In genomic region chr10:14382022-14382421, GRCh38 we compare ENCODE assay signal across 9 cellular contexts. TPM values are rescaled to one million over a fixed set of nuclear protein-coding genes. Genes with fewer than 3 reads are reported as not detected.
DNase-seq lines count a peak whose midpoint lies in the region; ATAC-seq and TF ChIP-seq lines count a peak whose summit lies in the region.
"Had no signal": no experiment of that assay in that cellular context is flagged by ENCODE, and none has a peak within 500 bp of the region (broad histone marks: within the 10 kb centered on the region; RNA-seq: fewer than 3 reads in every experiment).

No MANE protein-coding gene starts in this region.

- no peaks in the 10 kb centered on the region for H3K36me3 ChIP-seq in OCI-LY7 (ENCODE audit: insufficient read depth, low read length)
- no peaks in the 10 kb centered on the region for H3K36me3 ChIP-seq in right lobe of liver

- H3K4me3 ChIP-seq in OCI-LY7 (ENCODE audit: low read depth, low read length, poor library complexity, severe bottlenecking) (no peak overlapping the region), right lobe of liver (no peak overlapping the region)

- WGBS in right lobe of liver (ENCODE audit: insufficient coverage, low coverage, low lambda C conversion rate, missing lambda C conversion rate): 29% methylated on average over 5 of the region's 5 CpGs

- peaks cover 63% of the 10 kb centered on the region for H3K4me1 Mint-ChIP-seq in activated naive CD4-positive, alpha-beta T cell treated with anti-CD3 and anti-CD28 coated beads, Interleukin-2, amount 10 ng/mL, durations not matched to agents 7 days and 5 days

- no peak overlapping the region for H3K4me2 ChIP-seq in OCI-LY7 (ENCODE audit: low read length)

- no peaks in the 10 kb centered on the region for H3K9me3 Mint-ChIP-seq in activated naive CD4-positive, alpha-beta T cell treated with anti-CD3 and anti-CD28 coated beads, Interleukin-2, amount 10 ng/mL, durations not matched to agents 7 days and 5 days

- no peak overlapping the region for H2AFZ ChIP-seq in OCI-LY7 (ENCODE audit: low read length)

- ATAC-seq in GM18909 (IDR thresholded peaks at IDR 0.05; ENCODE audit: poor library complexity, unreplicated experiment) (peak; percentile 59), HG03354 (IDR thresholded peaks at IDR 0.05; ENCODE audit: poor library complexity, severe bottlenecking, unreplicated experiment) (peak; percentile 70), right lobe of liver (no peak)

- no peaks in the 10 kb centered on the region for H3K79me2 ChIP-seq in OCI-LY7 (ENCODE audit: insufficient read depth, low read depth, low read length)

- H3K27ac ChIP-seq in OCI-LY7 (ENCODE audit: low read depth, low read length, poor library complexity, severe bottlenecking) (no peak overlapping the region), right lobe of liver (no peak overlapping the region)

- no peak overlapping the region for H3K4me3 Mint-ChIP-seq in activated naive CD4-positive, alpha-beta T cell treated with anti-CD3 and anti-CD28 coated beads, Interleukin-2, amount 10 ng/mL, durations not matched to agents 7 days and 5 days

- no peaks in the 10 kb centered on the region for H4K20me1 ChIP-seq in OCI-LY7 (ENCODE audit: insufficient read depth, low read length)

- no TSS peak for BruUV-seq in OCI-LY7 (replicated peaks; lab: Mats Ljungman, UMichigan)

- H3K27ac Mint-ChIP-seq in activated naive CD4-positive, alpha-beta T cell treated with anti-CD3 and anti-CD28 coated beads, Interleukin-2, amount 10 ng/mL, durations not matched to agents 7 days and 5 days: peak overlapping the region; percentile 75

- no peak for TF ChIP-seq POLR2A in right lobe of liver (IDR thresholded peaks at IDR 0.05)

- H3K4me1 ChIP-seq in OCI-LY7 (ENCODE audit: insufficient read depth, low read length, poor library complexity, severe bottlenecking) (no peaks in the 10 kb centered on the region), right lobe of liver (no peaks in the 10 kb centered on the region)

- CTCF ChIA-PET in activated naive CD4-positive, alpha-beta T cell treated with anti-CD3 and anti-CD28 coated beads, Interleukin-2, amount 10 ng/mL, durations not matched to agents 7 days and 5 days (lab: Charles Lee): no interaction called here
- CTCF ChIA-PET in OCI-LY7 (lab: Charles Lee; ENCODE audit: unreplicated experiment): no interaction called here

- H3K9me3 ChIP-seq in OCI-LY7 (ENCODE audit: low read length) (no peaks in the 10 kb centered on the region), right lobe of liver (no peaks in the 10 kb centered on the region)

- H3K27me3 ChIP-seq in right lobe of liver: no peaks in the 10 kb centered on the region

- peaks cover 22% of the 10 kb centered on the region for H3K27me3 Mint-ChIP-seq in activated naive CD4-positive, alpha-beta T cell treated with anti-CD3 and anti-CD28 coated beads, Interleukin-2, amount 10 ng/mL, durations not matched to agents 7 days and 5 days

- POLR2A ChIA-PET in OCI-LY7 (lab: Charles Lee): no interaction called here

- no peaks in the 10 kb centered on the region for H3K9me2 ChIP-seq in OCI-LY7 (ENCODE audit: insufficient read depth, low read length)

- DNase-seq in activated naive CD4-positive, alpha-beta T cell treated with anti-CD3 and anti-CD28 coated beads, Interleukin-2, amount 10 ng/mL, durations not matched to agents 7 days and 5 days: peak; percentile 79
- DNase-seq in stimulated activated CD4-positive, alpha-beta T cell treated with anti-CD3 and anti-CD28 coated beads, Interleukin-1b, Interleukin-23, amount 100 ng/mL, for 48 hours: peak; percentile 36
- DNase-seq in inferior parietal cortex (ENCODE audit: extremely low spot score) (no peak), KG1 (lab: John Stamatoyannopoulos, UW) (no peak), OCI-LY7 (ENCODE audit: low spot score) (no peak), right lobe of liver (no peak)
- DNase-seq: NCI-H1436 had no signal

- TF ChIP-seq CTCF in OCI-LY7 (conservative IDR thresholded peaks at IDR 0.05; ENCODE audit: low read length): no peak
- TF ChIP-seq CTCF in right lobe of liver (IDR thresholded peaks at IDR 0.05): no peak

- H3K36me3 Mint-ChIP-seq in activated naive CD4-positive, alpha-beta T cell treated with anti-CD3 and anti-CD28 coated beads, Interleukin-2, amount 10 ng/mL, durations not matched to agents 7 days and 5 days: no peaks in the 10 kb centered on the region

- intact Hi-C loops in OCI-LY7 (cut with micrococcal nuclease; ENCODE audit: unreplicated experiment) (no loop called here), right lobe of liver (cut with DNase I) (no loop called here)

RNA-seq across cellular contexts. Expression of gene FRMD4A, which starts 51.3 kb away (rescaled TPM):
- 0.36 TPM in 1 of 2 replicates, not detected in the other for total RNA-seq in OCI-LY7 (2014; rRNA removed; shearing (Covaris generic))
- total RNA-seq in OCI-LY7 (2022) (0.17 TPM in 1 of 2 replicates, not detected in the other), right lobe of liver (10 to 100 TPM in 5 of 6 experiments, 1 to 10 TPM in 1; 8.4 to 22.8 (median 13.3) TPM)

Comparison
In these comparisons a context has a peak if more than half of its experiments do, and no peak if none do; other contexts are left out.
1. ATAC-seq: peak in GM18909 (single experiment) and HG03354 (single experiment); none in right lobe of liver (0 of 4).
2. DNase-seq: peak in activated naive CD4-positive, alpha-beta T cell treated with anti-CD3 and anti-CD28 coated beads, Interleukin-2, amount 10 ng/mL, durations not matched to agents 7 days and 5 days (single experiment) and stimulated activated CD4-positive, alpha-beta T cell treated with anti-CD3 and anti-CD28 coated beads, Interleukin-1b, Interleukin-23, amount 100 ng/mL, for 48 hours (single experiment); none in inferior parietal cortex (single experiment), KG1 (single experiment), OCI-LY7 (single experiment) and right lobe of liver (0 of 3).
3. RNA of gene FRMD4A, which starts 51.3 kb away (total RNA-seq): 8.4 to 22.8 TPM in right lobe of liver; 0.17 to 0.36 TPM in OCI-LY7; every median in the first group is over 4 times any median in the second.